12 cellular contexts compared by ENCODE assay signal in the genomic region with DNA sequence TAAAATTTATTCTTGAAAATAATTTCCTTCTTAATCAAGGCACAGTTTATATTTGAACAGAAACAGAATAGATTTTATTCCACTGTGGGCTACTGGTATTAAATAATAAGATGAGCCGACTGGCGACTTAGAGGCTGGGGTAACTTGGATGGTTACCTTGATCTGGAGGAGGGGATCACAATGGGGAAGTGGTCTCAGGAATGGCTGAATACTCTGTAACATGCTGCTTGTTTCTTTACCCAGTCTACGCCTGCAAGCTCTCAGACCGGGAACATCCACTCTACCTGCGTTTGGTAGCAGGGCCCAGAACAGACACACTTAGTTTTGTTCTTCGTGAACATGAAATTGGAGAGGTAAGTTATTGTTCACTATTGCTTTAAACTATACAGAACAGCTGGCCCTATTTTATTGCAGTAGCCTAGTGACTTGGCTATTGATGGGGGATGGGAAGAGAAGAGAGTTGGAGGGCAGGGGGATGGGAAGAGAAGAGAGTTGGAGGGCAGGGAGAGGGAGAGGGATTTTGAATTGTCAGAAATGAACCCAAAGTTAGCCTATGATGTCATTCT.
A peak's percentile ranks its signal among the peaks of the same experiment; 100 is the strongest.
DNase-seq lines count a peak whose midpoint lies in the region; ATAC-seq, FAIRE-seq and TF ChIP-seq lines count a peak whose summit lies in the region.
"Had no signal": no experiment of that assay in that cellular context is flagged by ENCODE, and none has a peak within 500 bp of the region (broad histone marks: within the 10 kb centered on the region; RNA-seq: fewer than 3 reads in every experiment).

No MANE protein-coding gene starts in this region.

- H3K9me3 Mint-ChIP-seq in CD4-positive, alpha-beta memory T cell, result no peaks in the 10 kb centered on the region
- no peaks in the 10 kb centered on the region for H3K9me3 Mint-ChIP-seq in activated naive CD8-positive, alpha-beta T cell treated with anti-CD3 and anti-CD28 coated beads for 36 hours
- H3K9me3 Mint-ChIP-seq in naive B cell, result no peaks in the 10 kb centered on the region

- DNase-seq in CD4-positive, alpha-beta memory T cell, result no peak
- no peak for DNase-seq in activated naive CD8-positive, alpha-beta T cell treated with anti-CD3 and anti-CD28 coated beads for 36 hours
- DNase-seq in naive B cell (no peak), pancreas (no peak), posterior vena cava (ENCODE audit: low spot score) (no peak)

- POLR2A ChIA-PET in CD4-positive, alpha-beta memory T cell (lab: Charles Lee; ENCODE audit: partially characterized antibody), result interaction anchor here (0.6 to 12.4 kb wide), 6 partner anchors 12 to 246 kb away, joined by 3 to 231 read pairs (median 72); partner anchors contain the start of gene RASSF3

- H3K4me1 Mint-ChIP-seq in CD4-positive, alpha-beta memory T cell, result peaks cover 58 to 82% (median 67%) of the 10 kb centered on the region in 4 donors
- H3K4me1 Mint-ChIP-seq in activated naive CD8-positive, alpha-beta T cell treated with anti-CD3 and anti-CD28 coated beads for 36 hours, result peaks cover 68% of the 10 kb centered on the region
- H3K4me1 Mint-ChIP-seq in naive B cell, result peaks cover 11 to 26% (median 20%) of the 10 kb centered on the region in 3 donors

- H3K27me3 Mint-ChIP-seq in CD4-positive, alpha-beta memory T cell, result no peaks in the 10 kb centered on the region
- no peaks in the 10 kb centered on the region for H3K27me3 Mint-ChIP-seq in activated naive CD8-positive, alpha-beta T cell treated with anti-CD3 and anti-CD28 coated beads for 36 hours
- H3K27me3 Mint-ChIP-seq in naive B cell, result no peaks in the 10 kb centered on the region

- no peaks in the 10 kb centered on the region for H3K27me3 ChIP-seq in CD4-positive, alpha-beta memory T cell (ENCODE audit: insufficient read depth, low read length)
- H3K27me3 ChIP-seq in HUES64 (ENCODE audit: insufficient read depth, low read length) (no peaks in the 10 kb centered on the region), pancreas (no peaks in the 10 kb centered on the region)
- H3K27me3 ChIP-seq: esophagus muscularis mucosa had no signal

- H3K9ac ChIP-seq in HUES64 (ENCODE audit: low read depth, low read length), result peak overlapping the region; percentile 57

- peaks cover 86% of the 10 kb centered on the region for H3K4me1 ChIP-seq in CD4-positive, alpha-beta memory T cell (ENCODE audit: insufficient read depth, low read length)
- H3K4me1 ChIP-seq in HUES64 (ENCODE audit: insufficient read depth, low read length) (peaks cover 48% of the 10 kb centered on the region), pancreas (no peaks in the 10 kb centered on the region)

- H3K9me3 ChIP-seq in CD4-positive, alpha-beta memory T cell (ENCODE audit: control insufficient read depth in 1 of 2, low read length in 2 of 2), result no peaks in the 10 kb centered on the region
- H3K9me3 ChIP-seq in HUES64 (ENCODE audit: insufficient read depth, low read depth, low read length) (no peaks in the 10 kb centered on the region), pancreas (no peaks in the 10 kb centered on the region)
- H3K9me3 ChIP-seq: esophagus muscularis mucosa had no signal

- TF ChIP-seq CTCF in pancreas (IDR thresholded peaks at IDR 0.05), result no peak

- H3K27ac Mint-ChIP-seq in CD4-positive, alpha-beta memory T cell, result peak overlapping the region; percentile 66 to 97 (median 79)
- H3K27ac Mint-ChIP-seq in activated naive CD8-positive, alpha-beta T cell treated with anti-CD3 and anti-CD28 coated beads for 36 hours, result peak overlapping the region; percentile 76
- peak overlapping the region in 4 of 6 donors; percentile 44 to 89 (median 76) for H3K27ac Mint-ChIP-seq in naive B cell

- no peak overlapping the region for H3K4me3 ChIP-seq in CD4-positive, alpha-beta memory T cell (ENCODE audit: low read length in 2 of 2)
- peak overlapping the region; percentile 33 for H3K4me3 ChIP-seq in HUES64 (ENCODE audit: low read length)
- no peak overlapping the region for H3K4me3 ChIP-seq in pancreas
- H3K4me3 ChIP-seq: esophagus muscularis mucosa had no signal

- H3K27ac ChIP-seq in CD4-positive, alpha-beta memory T cell (ENCODE audit: low read depth, low read length), result peak overlapping the region; percentile 28
- H3K27ac ChIP-seq in HUES64 (ENCODE audit: low read depth, low read length) (peak overlapping the region; percentile 90), pancreas (no peak overlapping the region)

- peak overlapping the region in 3 of 8 donors; percentile 20 to 48 (median 43) for H3K4me3 Mint-ChIP-seq in CD4-positive, alpha-beta memory T cell
- no peak overlapping the region for H3K4me3 Mint-ChIP-seq in activated naive CD8-positive, alpha-beta T cell treated with anti-CD3 and anti-CD28 coated beads for 36 hours
- H3K4me3 Mint-ChIP-seq in naive B cell, result no peak overlapping the region

- CTCF ChIA-PET in CD4-positive, alpha-beta memory T cell (lab: Charles Lee; ENCODE audit: partially characterized antibody), result interaction anchor here (1.0 to 16.0 kb wide), 4 partner anchors 22 to 141 kb away, joined by 4 to 252 read pairs (median 4); no protein-coding TSS in a partner anchor

- H3K36me3 ChIP-seq in CD4-positive, alpha-beta memory T cell (ENCODE audit: insufficient read depth, low read length), result peaks cover 40% of the 10 kb centered on the region
- peaks cover 40% of the 10 kb centered on the region for H3K36me3 ChIP-seq in HUES64 (ENCODE audit: insufficient read depth, low read length)
- H3K36me3 ChIP-seq in pancreas, result peaks cover 0 to 6% (median 0%) of the 10 kb centered on the region in 3 donors

- no peak for FAIRE-seq in pancreas (lab: Jason Lieb, UNC)
- FAIRE-seq: D721Med had no signal

- peaks cover 63 to 72% of the 10 kb centered on the region in 2 donors for H3K36me3 Mint-ChIP-seq in CD4-positive, alpha-beta memory T cell
- peaks cover 34% of the 10 kb centered on the region for H3K36me3 Mint-ChIP-seq in activated naive CD8-positive, alpha-beta T cell treated with anti-CD3 and anti-CD28 coated beads for 36 hours
- peaks cover 12 to 26% of the 10 kb centered on the region in 2 donors for H3K36me3 Mint-ChIP-seq in naive B cell

- WGBS in HUES64, result 40% methylated on average over 6 of the region's 6 CpGs
- WGBS in pancreas, 2 donors, result 96 to 98% methylated on average over 6 of the region's 6 CpGs

- ATAC-seq in naive B cell (ENCODE audit: low read depth in 2 of 2), result no peak
- ATAC-seq in HG02981 (IDR thresholded peaks at IDR 0.05; ENCODE audit: unreplicated experiment), result no peak
- no peak for ATAC-seq in pancreas
- no peak for ATAC-seq in HG03095 (IDR thresholded peaks at IDR 0.05; ENCODE audit: unreplicated experiment)
- ATAC-seq: activated CD4-positive, CD25-positive, alpha-beta regulatory T cell treated with anti-CD3 and anti-CD28 coated beads, Interleukin-2, amount 50 U/mL, for 24 hours; left lobe of liver had no signal

- intact Hi-C loops in CD4-positive, alpha-beta memory T cell (cut with micrococcal nuclease), result no loop called here
- intact Hi-C loops in pancreas (cut with DNase I) (loop anchor here in 1 of 3 donors (5.0 kb wide), 1 partner anchor 139 kb away; no protein-coding TSS in a partner anchor), posterior vena cava (cut with DNase I) (loop anchor here in 1 of 2 donors (5.0 kb wide), 1 partner anchor 84 kb away; no protein-coding TSS in a partner anchor)

Comparison
In these comparisons a context has a peak if more than half of its experiments do, and no peak if none do; other contexts are left out.
1. H3K27ac ChIP-seq: peak in CD4-positive, alpha-beta memory T cell (single experiment) and HUES64 (single experiment); none in pancreas (0 of 4).
2. Peak in every context shown above with its lines, with median percentiles within 50 percentile points of each other: H3K27ac Mint-ChIP-seq.